In genomic region chr1:53024117-53024516, GRCh38 we compare ENCODE assay signal across 24 cellular contexts. TPM values are rescaled to one million over a fixed set of nuclear protein-coding genes. Genes with fewer than 3 reads are reported as not detected.
DNase-seq lines count a peak whose midpoint lies in the region; ATAC-seq, FAIRE-seq and TF ChIP-seq lines count a peak whose summit lies in the region.
"Had no signal": no experiment of that assay in that cellular context is flagged by ENCODE, and none has a peak within 500 bp of the region (broad histone marks: within the 10 kb centered on the region; RNA-seq: fewer than 3 reads in every experiment).

No MANE protein-coding gene starts in this region.

- H3K9me3 ChIP-seq in KOPT-K1 (ENCODE audit: insufficient read depth, low read length, poor library complexity, severe bottlenecking) (no peaks in the 10 kb centered on the region), left lung (no peaks in the 10 kb centered on the region)
- H3K9me3 ChIP-seq: Caco-2, HAP-1 had no signal

- H3K27ac ChIP-seq in KOPT-K1 (ENCODE audit: low read depth, low read length, poor library complexity, severe bottlenecking) (peak overlapping the region; percentile 5), left lung (no peak overlapping the region)

- H3K27me3 Mint-ChIP-seq in activated naive CD4-positive, alpha-beta T cell treated with anti-CD3 and anti-CD28 coated beads, Interleukin-2, amount 10 ng/mL, durations not matched to agents 7 days and 5 days: no peaks in the 10 kb centered on the region
- H3K27me3 Mint-ChIP-seq: CD4-positive, CD25-positive, alpha-beta regulatory T cell had no signal

- no peak overlapping the region for H3K27ac Mint-ChIP-seq in activated naive CD4-positive, alpha-beta T cell treated with anti-CD3 and anti-CD28 coated beads, Interleukin-2, amount 10 ng/mL, durations not matched to agents 7 days and 5 days
- H3K27ac Mint-ChIP-seq in activated naive CD4-positive, alpha-beta T cell treated with anti-CD3 and anti-CD28 coated beads, Interleukin-2, amount 50 U/mL, for 72 hours: no peak overlapping the region
- H3K27ac Mint-ChIP-seq: CD4-positive, CD25-positive, alpha-beta regulatory T cell had no signal

- H3K4me1 ChIP-seq in left lung: peaks cover 7 to 19% of the 10 kb centered on the region in 2 donors
- H3K4me1 ChIP-seq: Caco-2, HAP-1 had no signal

- no peak for TF ChIP-seq CTCF in left lung (IDR thresholded peaks at IDR 0.05)

- peaks cover 4% of the 10 kb centered on the region for H3K4me1 Mint-ChIP-seq in activated naive CD4-positive, alpha-beta T cell treated with anti-CD3 and anti-CD28 coated beads, Interleukin-2, amount 10 ng/mL, durations not matched to agents 7 days and 5 days

- no peak overlapping the region for H3K4me3 ChIP-seq in left lung
- H3K4me3 ChIP-seq: HAP-1 had no signal

- intact Hi-C loops in left lung (cut with DNase I): no loop called here

- CTCF ChIA-PET in activated naive CD4-positive, alpha-beta T cell treated with anti-CD3 and anti-CD28 coated beads, Interleukin-2, amount 10 ng/mL, durations not matched to agents 7 days and 5 days (lab: Charles Lee): no interaction called here

- H3K36me3 Mint-ChIP-seq in activated naive CD4-positive, alpha-beta T cell treated with anti-CD3 and anti-CD28 coated beads, Interleukin-2, amount 10 ng/mL, durations not matched to agents 7 days and 5 days: peaks cover 6% of the 10 kb centered on the region
- no peaks in the 10 kb centered on the region for H3K36me3 Mint-ChIP-seq in activated naive CD4-positive, alpha-beta T cell treated with anti-CD3 and anti-CD28 coated beads, Interleukin-2, amount 50 U/mL, for 72 hours

- no peak for TF ChIP-seq POLR2A in H54 (IDR thresholded peaks at IDR 0.05; ENCODE audit: low read depth, low read length)

- H3K27me3 ChIP-seq in left lung: no peaks in the 10 kb centered on the region

- DNase-seq in activated naive CD4-positive, alpha-beta T cell treated with anti-CD3 and anti-CD28 coated beads, Interleukin-2, amount 10 ng/mL, durations not matched to agents 7 days and 5 days: peak; percentile 31
- no peak for DNase-seq in activated naive CD4-positive, alpha-beta T cell treated with Interleukin-2 at 50 U/mL for 16 hours
- DNase-seq in H54 (ENCODE audit: insufficient read length, low spot score) (no peak), left lung (no peak), NK-92 (lab: John Stamatoyannopoulos, UW; ENCODE audit: unreplicated experiment) (no peak), hepatic stellate cell (ENCODE audit: low spot score) (no peak)
- DNase-seq in activated naive CD4-positive, alpha-beta T cell treated with anti-CD3 and anti-CD28 coated beads, Interleukin-2, amount 50 U/mL, for 72 hours (ENCODE audit: low spot score in 2 of 2): no peak
- DNase-seq: Caco-2, DMS 273 treated with DMSO at 0.1 percent for 48 hours, DMS79 treated with DMSO at 0.1 percent for 48 hours, Karpas-422, NCI-H1048, NCI-H1436, NCI-H187 treated with DMSO at 0.1 percent for 48 hours, NCI-H2227 treated with DMSO at 0.1 percent for 48 hours, NCI-H524, NCI-H774 had no signal

- H3K9me3 Mint-ChIP-seq in activated naive CD4-positive, alpha-beta T cell treated with anti-CD3 and anti-CD28 coated beads, Interleukin-2, amount 10 ng/mL, durations not matched to agents 7 days and 5 days: no peaks in the 10 kb centered on the region
- no peaks in the 10 kb centered on the region for H3K9me3 Mint-ChIP-seq in activated naive CD4-positive, alpha-beta T cell treated with anti-CD3 and anti-CD28 coated beads, Interleukin-2, amount 50 U/mL, for 72 hours
- H3K9me3 Mint-ChIP-seq: CD4-positive, CD25-positive, alpha-beta regulatory T cell had no signal

- no peak overlapping the region for H3K4me3 Mint-ChIP-seq in activated naive CD4-positive, alpha-beta T cell treated with anti-CD3 and anti-CD28 coated beads, Interleukin-2, amount 10 ng/mL, durations not matched to agents 7 days and 5 days
- H3K4me3 Mint-ChIP-seq: CD4-positive, CD25-positive, alpha-beta regulatory T cell had no signal

- H3K36me3 ChIP-seq in KOPT-K1 (ENCODE audit: insufficient read depth, low read length) (peaks cover under 1% of the 10 kb centered on the region; the same call in 1 of the 2 replicates), left lung (peaks cover 0 to 26% of the 10 kb centered on the region in 2 donors)
- H3K36me3 ChIP-seq: HAP-1 had no signal

- peak; percentile 24 to 83 for ATAC-seq in activated naive CD4-positive, alpha-beta T cell treated with anti-CD3 and anti-CD28 coated beads, Interleukin-2, amount 50 U/mL, for 72 hours
- ATAC-seq in left lung: no peak
- ATAC-seq: Right ventricle myocardium inferior had no signal

- FAIRE-seq in H54 (lab: Jason Lieb, UNC): peak; percentile 15
- FAIRE-seq: GM12891 had no signal

RNA-seq across cellular contexts. Expression of gene PODN, which starts 37.9 kb away (rescaled TPM):
- total RNA-seq in activated naive CD4-positive, alpha-beta T cell treated with anti-CD3 and anti-CD28 coated beads, Interleukin-2, amount 50 U/mL, for 72 hours: not detected
- 10 to 100 TPM; 48.7 to 48.8 TPM for total RNA-seq in left lung
- total RNA-seq: Caco-2; CD4-positive, CD25-positive, alpha-beta regulatory T cell; M059J; SK-MEL-5 had no signal

Comparison
In these comparisons a context has a peak if more than half of its experiments do, and no peak if none do; other contexts are left out.
1. RNA of gene PODN, which starts 37.9 kb away (total RNA-seq): 48.7 to 48.8 TPM in left lung; not detected in activated naive CD4-positive, alpha-beta T cell treated with anti-CD3 and anti-CD28 coated beads, Interleukin-2, amount 50 U/mL, for 72 hours; every median in the first group is over 10 times any median in the second.